In the genomic region with DNA sequence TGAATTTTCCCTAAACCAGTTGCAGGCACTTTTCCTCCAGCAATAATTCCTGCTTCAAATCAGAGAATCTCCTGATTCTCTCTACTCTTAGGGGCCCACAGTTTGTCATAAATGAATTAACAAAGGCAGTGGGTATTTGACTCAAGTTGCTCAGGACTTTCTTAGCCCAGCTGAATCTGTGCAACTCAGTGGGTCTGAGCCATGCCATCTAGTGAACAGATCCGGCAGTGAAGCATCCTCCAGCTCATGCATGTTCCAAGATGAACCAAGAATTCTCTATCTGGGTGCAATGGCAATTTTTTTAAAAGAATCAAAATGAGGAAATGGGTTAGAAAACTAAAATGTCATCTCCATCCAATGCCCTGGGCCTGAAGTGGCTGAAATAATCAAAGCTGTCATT, we compare ENCODE assay signal across 26 cellular contexts.
DNase-seq lines count a peak whose midpoint lies in the region; ATAC-seq and TF ChIP-seq lines count a peak whose summit lies in the region.
"Had no signal": no experiment of that assay in that cellular context is flagged by ENCODE, and none has a peak within 500 bp of the region (broad histone marks: within the 10 kb centered on the region; RNA-seq: fewer than 3 reads in every experiment).

No MANE protein-coding gene starts in this region.

- H4K20me1 ChIP-seq in OCI-LY7 (ENCODE audit: insufficient read depth, low read length) = no peaks in the 10 kb centered on the region
- H4K20me1 ChIP-seq in fibroblast of lung (ENCODE audit: control insufficient read depth, extremely low read depth, insufficient read depth, low read length) = no peaks in the 10 kb centered on the region

- intact Hi-C loops in OCI-LY7 (cut with micrococcal nuclease; ENCODE audit: unreplicated experiment) = no loop called here

- no peak for ATAC-seq in GM21528 (IDR thresholded peaks at IDR 0.05; ENCODE audit: low FRiP score, unreplicated experiment)
- ATAC-seq in T-cell (replicated peaks in 1 of 4) = no peak
- no peak for ATAC-seq in HG02623 (IDR thresholded peaks at IDR 0.05; ENCODE audit: unreplicated experiment)
- ATAC-seq: stimulated activated memory B cell treated with anti-CD40 and anti-IgM and Interleukin-4, amounts not matched to agents 10 μg/mL and 1 μg/mL and 100 μg/mL, for 72 hours had no signal

- H3K4me1 Mint-ChIP-seq in nephron = peaks cover 44% of the 10 kb centered on the region
- H3K4me1 Mint-ChIP-seq in T-cell = no peaks in the 10 kb centered on the region
- H3K4me1 Mint-ChIP-seq: CD8-positive, alpha-beta memory T cell; stimulated activated memory B cell treated with anti-CD40 and anti-IgM and Interleukin-4, amounts not matched to agents 10 μg/mL and 1 μg/mL and 100 μg/mL, for 72 hours had no signal

- no peaks in the 10 kb centered on the region for H3K27me3 ChIP-seq in BJ (ENCODE audit: control insufficient read depth, insufficient read depth, low read length)
- H3K27me3 ChIP-seq in fibroblast of lung (ENCODE audit: control insufficient read depth, insufficient read depth, low read length) = no peaks in the 10 kb centered on the region
- H3K27me3 ChIP-seq: esophagus squamous epithelium, neutrophil, SJSA1, testis, uterus had no signal

- H3K9ac ChIP-seq in fibroblast of lung (ENCODE audit: insufficient read depth, low read length) = no peak overlapping the region

- CTCF ChIA-PET in BJ (lab: Yijun Ruan, JAX) = no interaction called here
- CTCF ChIA-PET in OCI-LY7 (lab: Charles Lee; ENCODE audit: unreplicated experiment) = no interaction called here
- CTCF ChIA-PET in T-cell (lab: Charles Lee) = no interaction called here

- H3K27ac Mint-ChIP-seq in nephron = peak overlapping the region in 2 of 3 experiments; percentile 94 to 99
- no peak overlapping the region for H3K27ac Mint-ChIP-seq in T-cell
- H3K27ac Mint-ChIP-seq: activated naive CD8-positive, alpha-beta T cell; CD8-positive, alpha-beta memory T cell; stimulated activated memory B cell treated with anti-CD40 and anti-IgM and Interleukin-4, amounts not matched to agents 10 μg/mL and 1 μg/mL and 100 μg/mL, for 72 hours; T-helper 2 cell treated with Interferon-gamma antibody and Interleukin-4, amounts not matched to agents 5 μg/mL and 100 μg/mL, for 36 hours had no signal

- H3K36me3 ChIP-seq in BJ (ENCODE audit: control insufficient read depth, insufficient read depth, low read length) (no peaks in the 10 kb centered on the region), OCI-LY7 (ENCODE audit: insufficient read depth, low read length) (no peaks in the 10 kb centered on the region), fibroblast of lung (ENCODE audit: control insufficient read depth, insufficient read depth, low read length) (no peaks in the 10 kb centered on the region)
- H3K36me3 ChIP-seq: esophagus squamous epithelium, neutrophil, SJSA1, uterus, WERI-Rb-1 had no signal

- DNase-seq in BJ (ENCODE audit: low read depth) = no peak
- DNase-seq in OCI-LY7 (ENCODE audit: low spot score) = no peak
- no peak for DNase-seq in fibroblast of lung (ENCODE audit: low read depth in 2 of 2)
- DNase-seq in T-cell = no peak
- DNase-seq in COLO829 (ENCODE audit: low spot score) = no peak
- DNase-seq: activated CD4-positive, alpha-beta T cell treated with anti-CD3 and anti-CD28 coated beads, Interleukin-2, amount 50 U/mL, for 1 hour; CD8-positive, alpha-beta memory T cell; DMS53; esophagus squamous epithelium; HCEC 1CT; NCI-H1048; NCI-H1930; small intestine; testis; uterus; WERI-Rb-1 had no signal

- BruUV-seq in OCI-LY7 (replicated peaks; lab: Mats Ljungman, UMichigan) = no TSS peak

- H3K27ac ChIP-seq in OCI-LY7 (ENCODE audit: low read depth, low read length, poor library complexity, severe bottlenecking) (no peak overlapping the region), fibroblast of lung (ENCODE audit: insufficient read depth, low read length) (no peak overlapping the region)
- H3K27ac ChIP-seq: coronary artery, esophagus squamous epithelium, neutrophil, SJSA1, testis, uterus, WERI-Rb-1 had no signal

- H3K9me3 Mint-ChIP-seq in nephron (peaks cover 9% of the 10 kb centered on the region), T-cell (peaks cover 0 to 10% (median 6%) of the 10 kb centered on the region in 3 donors)

- H3K9me2 ChIP-seq in OCI-LY7 (ENCODE audit: insufficient read depth, low read length) = no peaks in the 10 kb centered on the region

- no peaks in the 10 kb centered on the region for H3K79me2 ChIP-seq in OCI-LY7 (ENCODE audit: insufficient read depth, low read depth, low read length)
- no peaks in the 10 kb centered on the region for H3K79me2 ChIP-seq in fibroblast of lung (ENCODE audit: control insufficient read depth, insufficient read depth, low read length)

- POLR2A ChIA-PET in BJ (lab: Charles Lee) = no interaction called here
- POLR2A ChIA-PET in OCI-LY7 (lab: Charles Lee) = no interaction called here
- POLR2A ChIA-PET in T-cell (lab: Charles Lee) = no interaction called here

- H3K36me3 Mint-ChIP-seq in nephron (ENCODE audit: low read depth) (no peaks in the 10 kb centered on the region), T-cell (no peaks in the 10 kb centered on the region)
- H3K36me3 Mint-ChIP-seq: activated naive CD8-positive, alpha-beta T cell; brain; CD8-positive, alpha-beta memory T cell; stimulated activated memory B cell treated with anti-CD40 and anti-IgM and Interleukin-4, amounts not matched to agents 10 μg/mL and 1 μg/mL and 100 μg/mL, for 72 hours had no signal

- H3K4me2 ChIP-seq in OCI-LY7 (ENCODE audit: low read length) = no peak overlapping the region
- no peak overlapping the region for H3K4me2 ChIP-seq in fibroblast of lung (ENCODE audit: extremely low read depth, insufficient read depth, low read length)

- H3K4me3 Mint-ChIP-seq in nephron (no peak overlapping the region), T-cell (no peak overlapping the region)
- H3K4me3 Mint-ChIP-seq: activated naive CD8-positive, alpha-beta T cell; CD8-positive, alpha-beta memory T cell; stimulated activated memory B cell treated with anti-CD40 and anti-IgM and Interleukin-4, amounts not matched to agents 10 μg/mL and 1 μg/mL and 100 μg/mL, for 72 hours; T-helper 2 cell treated with Interferon-gamma antibody and Interleukin-4, amounts not matched to agents 5 μg/mL and 100 μg/mL, for 36 hours had no signal

- H2AFZ ChIP-seq in OCI-LY7 (ENCODE audit: low read length) = no peak overlapping the region
- H2AFZ ChIP-seq in fibroblast of lung (ENCODE audit: low read length) = no peak overlapping the region

- H3K4me1 ChIP-seq in OCI-LY7 (ENCODE audit: insufficient read depth, low read length, poor library complexity, severe bottlenecking) = no peaks in the 10 kb centered on the region
- no peaks in the 10 kb centered on the region for H3K4me1 ChIP-seq in fibroblast of lung (ENCODE audit: control insufficient read depth, extremely low read depth, insufficient read depth, low read length)
- H3K4me1 ChIP-seq: esophagus squamous epithelium, testis, uterus had no signal

- TF ChIP-seq CTCF in BJ (IDR thresholded peaks at IDR 0.05; ENCODE audit: insufficient read depth, low read depth, low read length) (peak; percentile 36), OCI-LY7 (conservative IDR thresholded peaks at IDR 0.05; ENCODE audit: low read length) (peak; percentile 31; the same call in 1 of the 2 replicates), fibroblast of lung (conservative IDR thresholded peaks at IDR 0.05 in 1 of 2, IDR thresholded peaks at IDR 0.05 in 1 of 2; ENCODE audit: low read depth in 1 of 2, low read length in 2 of 2) (peak; percentile 6 to 12), nephron (IDR thresholded peaks at IDR 0.05; ENCODE audit: unreplicated experiment in 3 of 3) (peak in 1 of 3 experiments; percentile 14)

- H3K27me3 Mint-ChIP-seq in nephron (ENCODE audit: low read depth) (no peaks in the 10 kb centered on the region), T-cell (no peaks in the 10 kb centered on the region)
- H3K27me3 Mint-ChIP-seq: activated naive CD8-positive, alpha-beta T cell; CD8-positive, alpha-beta memory T cell; stimulated activated memory B cell treated with anti-CD40 and anti-IgM and Interleukin-4, amounts not matched to agents 10 μg/mL and 1 μg/mL and 100 μg/mL, for 72 hours had no signal

- H3K4me3 ChIP-seq in BJ (ENCODE audit: low read depth, low read length) (no peak overlapping the region), OCI-LY7 (ENCODE audit: low read depth, low read length, poor library complexity, severe bottlenecking) (no peak overlapping the region), fibroblast of lung (replicated peaks in 1 of 4; ENCODE audit: control extremely low read depth in 1 of 4, insufficient read depth in 1 of 4, low read depth in 3 of 4, low read length in 4 of 4) (no peak overlapping the region)
- H3K4me3 ChIP-seq: coronary artery, esophagus squamous epithelium, SJSA1, testis, uterus had no signal

- H3K9me3 ChIP-seq in OCI-LY7 (ENCODE audit: low read length) (no peaks in the 10 kb centered on the region), fibroblast of lung (ENCODE audit: control insufficient read depth, insufficient read depth, low read depth, low read length) (no peaks in the 10 kb centered on the region)
- H3K9me3 ChIP-seq: esophagus squamous epithelium, neutrophil, SJSA1, testis, uterus had no signal

Comparison
In these comparisons a context has a peak if more than half of its experiments do, and no peak if none do; other contexts are left out.
1. H3K27ac Mint-ChIP-seq: peak in nephron (2 of 3); none in T-cell (0 of 2).